Comparison of ENCODE assay signal across 11 cellular contexts in the genomic region with DNA sequence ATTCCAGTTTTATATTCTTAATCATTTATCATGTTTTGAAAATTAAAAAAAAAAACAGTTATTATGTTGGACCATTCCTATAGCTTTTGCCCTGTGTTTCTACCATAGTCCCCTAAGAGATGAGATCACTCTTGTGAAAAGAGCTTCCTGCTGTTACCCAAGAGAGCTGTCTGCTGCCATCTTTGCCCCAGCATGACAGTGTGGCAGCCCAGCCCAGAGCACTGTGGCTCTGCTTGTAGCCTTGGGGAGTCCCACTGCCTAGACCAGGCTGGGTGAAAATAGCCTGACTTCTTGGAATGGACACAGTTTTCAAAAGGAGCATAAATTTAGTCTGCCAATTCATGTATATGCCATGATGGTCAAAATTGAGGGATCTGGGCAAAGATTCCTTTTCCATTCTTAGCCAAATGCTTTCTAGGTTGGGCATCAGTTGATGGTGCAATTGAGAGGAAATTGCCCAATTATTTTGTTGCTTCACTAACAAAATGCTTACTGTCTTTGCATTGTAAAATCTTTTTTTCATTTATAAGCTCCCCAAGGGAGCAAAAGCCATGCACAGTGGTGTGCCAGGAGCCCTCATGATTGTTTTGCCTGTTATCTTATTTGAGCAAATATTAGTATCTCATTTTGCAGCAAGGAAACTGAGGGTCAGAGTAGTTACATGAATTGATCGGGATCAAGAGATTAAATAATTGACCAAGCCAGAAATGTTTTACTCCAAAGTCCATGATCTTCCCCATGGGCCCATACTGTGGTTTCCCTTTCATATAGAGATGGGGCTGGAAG.
"Had no signal": no experiment of that assay in that cellular context is flagged by ENCODE, and none has a peak within 500 bp of the region (broad histone marks: within the 10 kb centered on the region; RNA-seq: fewer than 3 reads in every experiment).

No MANE protein-coding gene starts in this region.

- DNase-seq: activated CD4-positive, alpha-beta T cell treated with anti-CD3 and anti-CD28 coated beads, Interleukin-2, amount 10 ng/mL, durations not matched to agents 24 days and 14 days; activated naive CD4-positive, alpha-beta T cell; central memory CD4-positive, alpha-beta T cell; effector CD4-positive, alpha-beta T cell; hippocampal formation; stimulated activated CD4-positive, alpha-beta T cell treated with anti-CD3 and anti-CD28 coated beads, Interleukin-2, amount 100 ng/mL, for 48 hours; stimulated activated CD8-positive, alpha-beta memory T cell treated with anti-CD3 and anti-CD28 coated beads, Interleukin-4, amount 100 ng/mL, for 48 hours; stimulated activated naive CD8-positive, alpha-beta T cell treated with anti-CD3 and anti-CD28 coated beads, Interleukin-15, Interleukin-2, amounts not matched to agents 100 U/mL and 50 U/mL, for 24 hours had no signal

- H3K27me3 ChIP-seq: upper lobe of left lung had no signal

- H3K27ac ChIP-seq: coronary artery, upper lobe of left lung had no signal

- H3K36me3 ChIP-seq: upper lobe of left lung had no signal

- ATAC-seq: stimulated activated naive CD8-positive, alpha-beta T cell treated with anti-CD3 and anti-CD28 coated beads, Interleukin-15, Interleukin-2, amounts not matched to agents 100 U/mL and 50 U/mL, for 24 hours; WTC11 had no signal

- H3K4me3 ChIP-seq: coronary artery, upper lobe of left lung had no signal

- H3K4me1 ChIP-seq: upper lobe of left lung had no signal
